20 cellular contexts compared by ENCODE assay signal in genomic region chr17:66006654-66007053, GRCh38.
"Had no signal": no experiment of that assay in that cellular context is flagged by ENCODE, and none has a peak within 500 bp of the region (broad histone marks: within the 10 kb centered on the region; RNA-seq: fewer than 3 reads in every experiment).

No MANE protein-coding gene starts in this region.

- H3K27ac ChIP-seq: SJCRH30 had no signal

- H3K4me3 ChIP-seq: SJCRH30 had no signal

- H3K27me3 ChIP-seq: SJCRH30 had no signal

- DNase-seq: IMR-90, Karpas-422, KG1, MV-4-11, NCI-H1048, NCI-H1105, NCI-H1417, NCI-H1436 treated with DMSO at 0.1 percent for 48 hours, NCI-H1694, NCI-H187 treated with DMSO at 0.1 percent for 48 hours, NCI-H2029 treated with DMSO at 0.1 percent for 48 hours, NCI-H2171 treated with DMSO at 0.1 percent for 48 hours, NCI-H345, NCI-H446 treated with DMSO at 0.1 percent for 48 hours, NCI-H510A treated with DMSO at 0.1 percent for 48 hours, NCI-H526 treated with DMSO at 0.1 percent for 48 hours, NCI-H748 treated with DMSO at 0.1 percent for 48 hours, SHP77 treated with DMSO at 0.1 percent for 48 hours, SJCRH30 had no signal

- H3K4me1 ChIP-seq: SJCRH30 had no signal

- FAIRE-seq: HepG2 had no signal

- H3K9me3 ChIP-seq: SJCRH30 had no signal
